ENCODE assay signal across 29 cellular contexts in genomic region chr11:8183136-8183535, GRCh38. TPM values are rescaled to one million over a fixed set of nuclear protein-coding genes. Genes with fewer than 3 reads are reported as not detected.
"Had no signal": no experiment of that assay in that cellular context is flagged by ENCODE, and none has a peak within 500 bp of the region (broad histone marks: within the 10 kb centered on the region; RNA-seq: fewer than 3 reads in every experiment).

No MANE protein-coding gene starts in this region.

- H3K4me3 ChIP-seq: ascending aorta, esophagus squamous epithelium, gastroesophageal sphincter, heart right ventricle had no signal

- H3K4me1 ChIP-seq: ascending aorta, esophagus squamous epithelium, gastroesophageal sphincter, heart right ventricle had no signal

- ATAC-seq: activated CD4-positive, alpha-beta T cell treated with anti-CD3 and anti-CD28 coated beads for 36 hours; activated CD8-positive, alpha-beta T cell treated with anti-CD3 and anti-CD28 coated beads, Interleukin-2, amount 10 ng/mL, durations not matched to agents 7 days and 5 days; activated naive CD4-positive, alpha-beta T cell treated with anti-CD3 and anti-CD28 coated beads, Interleukin-2, amount 50 U/mL, for 72 hours; activated T-cell treated with anti-CD3 and anti-CD28 coated beads, Interleukin-2, amount 50 U/mL, for 72 hours; gastroesophageal sphincter; heart right ventricle had no signal

- H3K36me3 ChIP-seq: ascending aorta, esophagus squamous epithelium, gastroesophageal sphincter, heart right ventricle had no signal

- H3K27me3 ChIP-seq: ascending aorta had no signal

- H3K27ac ChIP-seq: ascending aorta, epithelial cell of prostate, esophagus squamous epithelium, gastroesophageal sphincter, heart right ventricle had no signal

- H3K9me3 ChIP-seq: ascending aorta, esophagus squamous epithelium, gastroesophageal sphincter had no signal

- DNase-seq: activated CD4-positive, alpha-beta memory T cell treated with anti-CD3 and anti-CD28 coated beads for 36 hours; activated CD4-positive, alpha-beta T cell treated with anti-CD3 and anti-CD28 coated beads for 36 hours; activated CD4-positive, alpha-beta T cell treated with anti-CD3 and anti-CD28 coated beads, Interleukin-2, amount 10 ng/mL, durations not matched to agents 24 days and 14 days; activated CD4-positive, CD25-positive, alpha-beta regulatory T cell; activated CD4-positive, CD25-positive, alpha-beta regulatory T cell treated with anti-CD3 and anti-CD28 coated beads, Interleukin-2, amount 50 U/mL, for 72 hours; activated CD8-positive, alpha-beta memory T cell treated with anti-CD3 and anti-CD28 coated beads, Interleukin-2, amount 50 U/mL, for 48 hours; activated CD8-positive, alpha-beta T cell treated with anti-CD3 and anti-CD28 coated beads, Interleukin-2, amount 10 ng/mL, durations not matched to agents 7 days and 5 days; activated gamma-delta T cell; activated naive CD4-positive, alpha-beta T cell; activated naive CD4-positive, alpha-beta T cell treated with anti-CD3 and anti-CD28 coated beads, Interleukin-2, amount 10 ng/mL, durations not matched to agents 7 days and 5 days; activated naive CD8-positive, alpha-beta T cell treated with anti-CD3 and anti-CD28 coated beads, Interleukin-2, amount 10 ng/mL, durations not matched to agents 7 days and 5 days; activated T-cell treated with anti-CD3 and anti-CD28 coated beads for 4 hours; activated T-cell treated with anti-CD3 and anti-CD28 coated beads, Interleukin-2, amount 50 U/mL, for 24 hours; activated T-cell treated with anti-CD3 and anti-CD28 coated beads, Interleukin-2, amount 50 U/mL, for 72 hours; cortex of kidney; dermis blood vessel endothelial cell; effector CD8-positive, alpha-beta T cell; esophagus squamous epithelium; foreskin melanocyte; heart right ventricle; T-helper 2 cell had no signal

RNA-seq across cellular contexts. Expression of gene RIC3, which starts 14.3 kb away (rescaled TPM):
- total RNA-seq: dermis blood vessel endothelial cell, endothelial cell of umbilical vein, fibroblast of lung, fibroblast of villous mesenchyme, glomerular endothelial cell had no signal
- polyA plus RNA-seq: endothelial cell of umbilical vein, fibroblast of lung had no signal
